In genomic region chr11:63250162-63251050, GRCh38 we compare ENCODE assay signal across 1 cellular context.
A peak's percentile ranks its signal among the peaks of the same experiment; 100 is the strongest.
TF ChIP-seq lines count a peak whose summit lies in the region.

No MANE protein-coding gene starts in this region.

TF ChIP-seq in HepG2, 621 proteins besides CTCF, POLR2A, EP300 and RAD21 (continued from another document and continues in another):
- TF ChIP-seq PAX8 (CRISPR knock-in tag; IDR thresholded peaks at IDR 0.05; ENCODE audit: borderline replicate concordance) (no peak), ZNF431 (CRISPR knock-in tag; IDR thresholded peaks at IDR 0.05; ENCODE audit: borderline replicate concordance, low read depth) (no peak), ZNF143 (CRISPR knock-in tag; IDR thresholded peaks at IDR 0.05) (no peak), SMARCE1 (IDR thresholded peaks at IDR 0.05; ENCODE audit: borderline replicate concordance) (0 out of 2 replicates have a peak, but pooled peaks have one; percentile 44), CEBPG (CRISPR knock-in tag; IDR thresholded peaks at IDR 0.05) (peak; percentile 98), KDM5A (IDR thresholded peaks at IDR 0.05; ENCODE audit: borderline replicate concordance, low read length) (no peak), ZFAT (CRISPR knock-in tag; conservative IDR thresholded peaks at IDR 0.05) (no peak), ZNF225 (CRISPR knock-in tag; IDR thresholded peaks at IDR 0.05) (no peak), IKZF1 (IDR thresholded peaks at IDR 0.05) (no peak), MNT (IDR thresholded peaks at IDR 0.05) (no peak), MIER3 (CRISPR knock-in tag; IDR thresholded peaks at IDR 0.05; ENCODE audit: borderline replicate concordance) (peak; percentile 98), ZEB1 (IDR thresholded peaks at IDR 0.05; ENCODE audit: insufficient replicate concordance, low read depth) (peak; percentile 82), ZC3H13 (CRISPR knock-in tag; IDR thresholded peaks at IDR 0.05) (no peak), ZBTB25 (CRISPR knock-in tag; IDR thresholded peaks at IDR 0.05) (peak; percentile 93), ZNF781 (CRISPR knock-in tag; IDR thresholded peaks at IDR 0.05; ENCODE audit: borderline replicate concordance, not compliant biosample characterization) (no peak), PPARG (CRISPR knock-in tag; conservative IDR thresholded peaks at IDR 0.05) (peak; percentile 95), ZNF563 (CRISPR knock-in tag; IDR thresholded peaks at IDR 0.05) (no peak), LCORL (IDR thresholded peaks at IDR 0.05) (peak; percentile 58; the same call in 1 of the 2 replicates), LCORL (CRISPR knock-in tag; IDR thresholded peaks at IDR 0.05) (peak; percentile 90), ZNF615 (CRISPR knock-in tag; IDR thresholded peaks at IDR 0.05; ENCODE audit: borderline replicate concordance) (0 out of 2 replicates have a peak, but pooled peaks have one; percentile 35), HNRNPL (IDR thresholded peaks at IDR 0.05; ENCODE audit: low read depth, low read length) (no peak), MAF1 (CRISPR knock-in tag; IDR thresholded peaks at IDR 0.05; ENCODE audit: borderline replicate concordance) (no peak), ZNF460 (CRISPR knock-in tag; IDR thresholded peaks at IDR 0.05; ENCODE audit: borderline replicate concordance) (no peak), PAXIP1 (CRISPR knock-in tag; conservative IDR thresholded peaks at IDR 0.05) (peak; percentile 98), MTERF4 (CRISPR knock-in tag; IDR thresholded peaks at IDR 0.05) (no peak), ZBED4 (CRISPR knock-in tag; IDR thresholded peaks at IDR 0.05; ENCODE audit: borderline replicate concordance) (peak; percentile 37; the same call in 1 of the 2 replicates), ARID4A (CRISPR knock-in tag; IDR thresholded peaks at IDR 0.05; ENCODE audit: borderline replicate concordance) (no peak; the same call in 1 of the 2 replicates), ZNF10 (CRISPR knock-in tag; IDR thresholded peaks at IDR 0.05; ENCODE audit: borderline replicate concordance, low read depth) (no peak), ZNF646 (CRISPR knock-in tag; IDR thresholded peaks at IDR 0.05) (no peak)
